ENCODE assay signal across 13 cellular contexts in the genomic region with DNA sequence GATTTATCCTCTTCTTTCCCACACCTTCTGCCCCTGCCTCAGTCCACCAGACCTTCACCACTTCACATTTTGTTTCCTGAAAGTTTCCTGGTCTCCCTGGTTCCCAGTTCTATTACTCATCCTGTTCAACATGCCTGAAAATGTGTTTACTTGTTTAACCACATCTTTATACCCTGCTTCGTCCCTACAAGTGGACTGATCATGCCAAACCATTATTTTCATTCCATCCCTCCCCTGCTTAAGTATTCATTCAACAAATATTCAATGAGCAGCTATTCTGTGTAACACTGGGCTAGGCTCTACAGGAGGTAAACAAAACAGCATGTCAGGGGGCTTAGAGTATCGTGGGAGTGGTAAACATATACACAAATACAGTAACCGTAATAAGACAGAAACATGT. TPM values are rescaled to one million over a fixed set of nuclear protein-coding genes. Genes with fewer than 3 reads are reported as not detected.
DNase-seq lines count a peak whose midpoint lies in the region; ATAC-seq and TF ChIP-seq lines count a peak whose summit lies in the region.
"Had no signal": no experiment of that assay in that cellular context is flagged by ENCODE, and none has a peak within 500 bp of the region (broad histone marks: within the 10 kb centered on the region; RNA-seq: fewer than 3 reads in every experiment).

No MANE protein-coding gene starts in this region.

- ATAC-seq in SK-N-SH treated with all-trans-retinoic acid at 6 μM for 48 hours = no peak; the same call in 2 of the 3 replicates
- ATAC-seq in HG02870 (IDR thresholded peaks at IDR 0.05; ENCODE audit: unreplicated experiment) = no peak

- H3K79me2 ChIP-seq in SK-N-SH (ENCODE audit: insufficient read depth) (peaks cover 53% of the 10 kb centered on the region), PC-9 (ENCODE audit: low read depth) (no peaks in the 10 kb centered on the region), neural progenitor cell (ENCODE audit: low read depth) (peaks cover 21% of the 10 kb centered on the region)

- no peaks in the 10 kb centered on the region for H3K9me2 ChIP-seq in SK-N-SH
- H3K9me2 ChIP-seq in PC-9 (ENCODE audit: insufficient read depth) = no peaks in the 10 kb centered on the region

- peaks cover 7% of the 10 kb centered on the region in 2 experiments for H3K4me1 ChIP-seq in SK-N-SH (ENCODE audit: control insufficient read depth in 1 of 2, insufficient read depth in 2 of 2, low read depth in 1 of 2, low read length in 1 of 2)
- no peaks in the 10 kb centered on the region for H3K4me1 ChIP-seq in uterus
- H3K4me1 ChIP-seq in PC-9 (replicated peaks; ENCODE audit: insufficient read depth) = no peaks in the 10 kb centered on the region
- no peaks in the 10 kb centered on the region for H3K4me1 ChIP-seq in neural progenitor cell
- H3K4me1 ChIP-seq: colonic mucosa had no signal

- H3K27ac Mint-ChIP-seq in neural progenitor cell = no peak overlapping the region

- no peak overlapping the region for H3K4me3 ChIP-seq in SK-N-SH (ENCODE audit: low read depth in 2 of 2, low read length in 1 of 2)
- no peak overlapping the region for H3K4me3 ChIP-seq in uterus
- no peak overlapping the region for H3K4me3 ChIP-seq in PC-9
- no peak overlapping the region for H3K4me3 ChIP-seq in neural progenitor cell
- H3K4me3 ChIP-seq: colonic mucosa had no signal

- TF ChIP-seq CTCF in SK-N-SH (IDR thresholded peaks at IDR 0.05) = no peak
- TF ChIP-seq CTCF in uterus (IDR thresholded peaks at IDR 0.05) = no peak
- TF ChIP-seq CTCF in PC-9 (conservative IDR thresholded peaks at IDR 0.05) = no peak
- TF ChIP-seq CTCF in neural progenitor cell (IDR thresholded peaks at IDR 0.05) = no peak

- H3K27me3 Mint-ChIP-seq in neural progenitor cell (ENCODE audit: insufficient read depth, low read depth) = peaks cover 2% of the 10 kb centered on the region

- H3K27ac ChIP-seq in SK-N-SH (ENCODE audit: low read depth in 2 of 2, low read length in 1 of 2) (peak overlapping the region in 1 of 2 experiments; percentile 37; a peak in 1 of 4 replicates), uterus (peak overlapping the region; percentile 0 to 37), PC-9 (no peak overlapping the region), neural progenitor cell (no peak overlapping the region)
- H3K27ac ChIP-seq: colonic mucosa had no signal

- H3K4me1 Mint-ChIP-seq in neural progenitor cell = peaks cover 14% of the 10 kb centered on the region

- H3K36me3 ChIP-seq in SK-N-SH (replicated peaks in 1 of 2; ENCODE audit: control insufficient read depth in 1 of 2, insufficient read depth in 2 of 2, low read length in 1 of 2) = no peaks in the 10 kb centered on the region
- no peaks in the 10 kb centered on the region for H3K36me3 ChIP-seq in uterus
- no peaks in the 10 kb centered on the region for H3K36me3 ChIP-seq in PC-9 (ENCODE audit: low read depth)
- H3K36me3 ChIP-seq in neural progenitor cell = no peaks in the 10 kb centered on the region
- H3K36me3 ChIP-seq: colonic mucosa had no signal

- no peaks in the 10 kb centered on the region for H3K9me3 ChIP-seq in SK-N-SH
- no peaks in the 10 kb centered on the region for H3K9me3 ChIP-seq in uterus
- no peaks in the 10 kb centered on the region for H3K9me3 ChIP-seq in PC-9 (ENCODE audit: insufficient read depth, low read depth)
- no peaks in the 10 kb centered on the region for H3K9me3 ChIP-seq in neural progenitor cell (ENCODE audit: low read depth)
- H3K9me3 ChIP-seq: colonic mucosa had no signal

- H3K4me2 ChIP-seq in SK-N-SH (peak overlapping the region; percentile 34; the same call in 1 of the 2 replicates), PC-9 (no peak overlapping the region), neural progenitor cell (no peak overlapping the region)

- POLR2A ChIA-PET in SK-N-SH (lab: Yijun Ruan, JAX) (no interaction called here), PC-9 (lab: Charles Lee; ENCODE audit: unreplicated experiment) (no interaction called here)

- TF ChIP-seq EP300 in SK-N-SH (IDR thresholded peaks at IDR 0.05; ENCODE audit: borderline replicate concordance in 1 of 2, low read depth in 1 of 2, low read length in 1 of 2) = no peak

- intact Hi-C loops in uterus (cut with DNase I; ENCODE audit: low total_unique reads) = no loop called here
- intact Hi-C loops in PC-9 (cut with micrococcal nuclease; ENCODE audit: unreplicated experiment) = no loop called here

- DNase-seq in SK-N-SH = no peak
- DNase-seq in astrocyte of the hippocampus (ENCODE audit: low read depth, low spot score) = peak; percentile 89
- DNase-seq in glomerular visceral epithelial cell (ENCODE audit: extremely low spot score) = peak; percentile 52
- no peak for DNase-seq in uterus
- DNase-seq in PC-9 = no peak
- DNase-seq in neural progenitor cell (ENCODE audit: low spot score) = no peak
- DNase-seq: 8988T; colonic mucosa; GF-D8; RPMI8226; stimulated activated CD8-positive, alpha-beta memory T cell treated with anti-CD3 and anti-CD28 coated beads, Interleukin-4, amount 100 ng/mL, for 48 hours had no signal

- H3K9me3 Mint-ChIP-seq in neural progenitor cell = no peaks in the 10 kb centered on the region

- H3K9ac ChIP-seq in SK-N-SH (no peak overlapping the region), neural progenitor cell (no peak overlapping the region)

- TF ChIP-seq POLR2A in uterus (IDR thresholded peaks at IDR 0.05) = no peak

- WGBS in SK-N-SH (ENCODE audit: low lambda C conversion rate) = 78% methylated on average over 3 of the region's 3 CpGs

- no peaks in the 10 kb centered on the region for H3K36me3 Mint-ChIP-seq in neural progenitor cell

- H4K20me1 ChIP-seq in SK-N-SH (ENCODE audit: insufficient read depth) (peaks cover 13% of the 10 kb centered on the region), PC-9 (ENCODE audit: insufficient read depth) (no peaks in the 10 kb centered on the region), neural progenitor cell (ENCODE audit: low read depth) (peaks cover 29% of the 10 kb centered on the region)

- no TSS peak for BruUV-seq in PC-9 (replicated peaks; lab: Mats Ljungman, UMichigan)

- CTCF ChIA-PET in SK-N-SH (lab: Yijun Ruan, JAX) (no interaction called here), PC-9 (lab: Charles Lee) (no interaction called here)

- H3K27me3 ChIP-seq in SK-N-SH (ENCODE audit: insufficient read depth) (no peaks in the 10 kb centered on the region), uterus (no peaks in the 10 kb centered on the region), PC-9 (ENCODE audit: insufficient read depth, low read depth) (no peaks in the 10 kb centered on the region), neural progenitor cell (peaks cover 16% of the 10 kb centered on the region)

- no peak overlapping the region for H3K4me3 Mint-ChIP-seq in neural progenitor cell

- peaks cover 13% of the 10 kb centered on the region for H3F3A ChIP-seq in SK-N-SH (replicated peaks; ENCODE audit: insufficient read depth)
- H3F3A ChIP-seq in PC-9 (ENCODE audit: insufficient read depth, low read depth) = no peaks in the 10 kb centered on the region
- peaks cover 13% of the 10 kb centered on the region for H3F3A ChIP-seq in neural progenitor cell (ENCODE audit: low read depth)

- no peak for TF ChIP-seq RAD21 in SK-N-SH (IDR thresholded peaks at IDR 0.05; ENCODE audit: low read length)

- no peak overlapping the region for H2AFZ ChIP-seq in SK-N-SH (ENCODE audit: low read depth)
- no peak overlapping the region for H2AFZ ChIP-seq in PC-9
- H2AFZ ChIP-seq in neural progenitor cell (replicated peaks) = no peak overlapping the region

TF ChIP-seq in SK-N-SH, 30 proteins besides CTCF, POLR2A, EP300 and RAD21 (continues in another document):
- no peak for TF ChIP-seq TCF12 (IDR thresholded peaks at IDR 0.05)
- TF ChIP-seq, protein P1, sequence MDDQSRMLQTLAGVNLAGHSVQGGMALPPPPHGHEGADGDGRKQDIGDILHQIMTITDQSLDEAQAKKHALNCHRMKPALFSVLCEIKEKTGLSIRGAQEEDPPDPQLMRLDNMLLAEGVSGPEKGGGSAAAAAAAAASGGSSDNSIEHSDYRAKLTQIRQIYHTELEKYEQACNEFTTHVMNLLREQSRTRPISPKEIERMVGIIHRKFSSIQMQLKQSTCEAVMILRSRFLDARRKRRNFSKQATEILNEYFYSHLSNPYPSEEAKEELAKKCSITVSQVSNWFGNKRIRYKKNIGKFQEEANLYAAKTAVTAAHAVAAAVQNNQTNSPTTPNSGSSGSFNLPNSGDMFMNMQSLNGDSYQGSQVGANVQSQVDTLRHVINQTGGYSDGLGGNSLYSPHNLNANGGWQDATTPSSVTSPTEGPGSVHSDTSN (IDR thresholded peaks at IDR 0.05) = no peak

TF ChIP-seq in SK-N-SH treated with all-trans-retinoic acid at 6 μM for 48 hours, 23 proteins besides CTCF, POLR2A, EP300 and RAD21 (continues in another document):
- no peak for TF ChIP-seq ZNF8 (CRISPR knock-in tag; IDR thresholded peaks at IDR 0.05)
- no peak for TF ChIP-seq ZC3H10 (CRISPR knock-in tag; IDR thresholded peaks at IDR 0.05)
- TF ChIP-seq, protein P2, sequence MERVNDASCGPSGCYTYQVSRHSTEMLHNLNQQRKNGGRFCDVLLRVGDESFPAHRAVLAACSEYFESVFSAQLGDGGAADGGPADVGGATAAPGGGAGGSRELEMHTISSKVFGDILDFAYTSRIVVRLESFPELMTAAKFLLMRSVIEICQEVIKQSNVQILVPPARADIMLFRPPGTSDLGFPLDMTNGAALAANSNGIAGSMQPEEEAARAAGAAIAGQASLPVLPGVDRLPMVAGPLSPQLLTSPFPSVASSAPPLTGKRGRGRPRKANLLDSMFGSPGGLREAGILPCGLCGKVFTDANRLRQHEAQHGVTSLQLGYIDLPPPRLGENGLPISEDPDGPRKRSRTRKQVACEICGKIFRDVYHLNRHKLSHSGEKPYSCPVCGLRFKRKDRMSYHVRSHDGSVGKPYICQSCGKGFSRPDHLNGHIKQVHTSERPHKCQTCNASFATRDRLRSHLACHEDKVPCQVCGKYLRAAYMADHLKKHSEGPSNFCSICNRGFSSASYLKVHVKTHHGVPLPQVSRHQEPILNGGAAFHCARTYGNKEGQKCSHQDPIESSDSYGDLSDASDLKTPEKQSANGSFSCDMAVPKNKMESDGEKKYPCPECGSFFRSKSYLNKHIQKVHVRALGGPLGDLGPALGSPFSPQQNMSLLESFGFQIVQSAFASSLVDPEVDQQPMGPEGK (CRISPR knock-in tag; IDR thresholded peaks at IDR 0.05; ENCODE audit: borderline replicate concordance) = no peak

RNA-seq across cellular contexts. Expression of a gene that starts 5.5 kb away (rescaled TPM):
- polyA plus RNA-seq in SK-N-SH (2012; rRNA removed) = 11.0 and 12.1 TPM in 2 replicates
- 11.0 and 12.7 TPM in 2 replicates for polyA plus RNA-seq in SK-N-SH (2012; cell fraction: cytosol; rRNA removed)
- polyA plus RNA-seq in SK-N-SH (2012; cell fraction: nucleus; rRNA removed) = 11.3 and 16.1 TPM in 2 replicates
- total RNA-seq in uterus (10 to 100 TPM; 10.3 to 26.0 (median 22.7) TPM), PC-9 (2021) (8.7 and 10.7 TPM in 2 replicates), neural progenitor cell (ENCODE audit: low replicate concordance) (17.0 and 34.3 TPM in 2 replicates)

RNA-seq across cellular contexts. Expression of a gene that starts 45.6 kb away (rescaled TPM):
- polyA plus RNA-seq in SK-N-SH (2012; rRNA removed) = 29.0 and 47.1 TPM in 2 replicates
- 59.4 and 70.0 TPM in 2 replicates for polyA plus RNA-seq in SK-N-SH (2012; cell fraction: cytosol; rRNA removed)
- 7.3 and 18.2 TPM in 2 replicates for polyA plus RNA-seq in SK-N-SH (2012; cell fraction: nucleus; rRNA removed)
- 100 to 1,000 TPM in 2 of 4 donors, 10 to 100 TPM in 2; 45.3 to 250 (median 129) TPM for total RNA-seq in uterus
- 108 and 119 TPM in 2 replicates for total RNA-seq in PC-9 (2021)
- 204 and 276 TPM in 2 replicates for total RNA-seq in neural progenitor cell (ENCODE audit: low replicate concordance)

Comparison
In these comparisons a context has a peak if more than half of its experiments do, and no peak if none do; other contexts are left out.
1. DNase-seq: peak in astrocyte of the hippocampus (single experiment) and glomerular visceral epithelial cell (single experiment); none in SK-N-SH (single experiment), uterus (0 of 2), PC-9 (0 of 2) and neural progenitor cell (single experiment).
2. H3K27ac ChIP-seq: peak in uterus (2 of 2); none in PC-9 (single experiment) and neural progenitor cell (single experiment).